Comparison of ENCODE assay signal across 18 cellular contexts in genomic region chr15:68592054-68592453, GRCh38. TPM values are rescaled to one million over a fixed set of nuclear protein-coding genes. Genes with fewer than 3 reads are reported as not detected.
A peak's percentile ranks its signal among the peaks of the same experiment; 100 is the strongest.
DNase-seq lines count a peak whose midpoint lies in the region; ATAC-seq and TF ChIP-seq lines count a peak whose summit lies in the region.
"Had no signal": no experiment of that assay in that cellular context is flagged by ENCODE, and none has a peak within 500 bp of the region (broad histone marks: within the 10 kb centered on the region; RNA-seq: fewer than 3 reads in every experiment).

No MANE protein-coding gene starts in this region.

- no peak overlapping the region for H4K8ac ChIP-seq in neuronal stem cell (ENCODE audit: low read depth, low read length)

- H4K91ac ChIP-seq in neuronal stem cell (ENCODE audit: low read depth, low read length, poor library complexity): peak overlapping the region; percentile 13

- H3K9me3 ChIP-seq in AG04450 (ENCODE audit: control insufficient read depth, insufficient read depth, low read length) (no peaks in the 10 kb centered on the region), fibroblast of lung (ENCODE audit: control insufficient read depth, insufficient read depth, low read depth, low read length) (no peaks in the 10 kb centered on the region), neuronal stem cell (replicated peaks in 1 of 2; ENCODE audit: control insufficient read depth in 2 of 2, insufficient read depth in 1 of 2, low read depth in 1 of 2, low read length in 2 of 2) (no peaks in the 10 kb centered on the region)
- H3K9me3 ChIP-seq: SJCRH30 had no signal

- no peaks in the 10 kb centered on the region for H3K36me3 ChIP-seq in fibroblast of lung (ENCODE audit: control insufficient read depth, insufficient read depth, low read length)
- no peaks in the 10 kb centered on the region for H3K36me3 ChIP-seq in neuronal stem cell (replicated peaks in 1 of 2; ENCODE audit: control insufficient read depth in 2 of 2, insufficient read depth in 2 of 2, low read length in 2 of 2)
- H3K36me3 ChIP-seq: SJCRH30 had no signal

- H3K4ac ChIP-seq in neuronal stem cell (ENCODE audit: low read length): no peak overlapping the region

- ATAC-seq in GM19395 (IDR thresholded peaks at IDR 0.05; ENCODE audit: unreplicated experiment): no peak
- no peak for ATAC-seq in HG03432 (IDR thresholded peaks at IDR 0.05; ENCODE audit: unreplicated experiment)
- ATAC-seq: GM12878, GM23338 had no signal

- H3K27ac ChIP-seq in AG04450 (ENCODE audit: low read depth, low read length) (peak overlapping the region; percentile 47), angular gyrus (ENCODE audit: low read depth, low read length) (peak overlapping the region; percentile 83), fibroblast of lung (ENCODE audit: insufficient read depth, low read length) (no peak overlapping the region), neuronal stem cell (replicated peaks; ENCODE audit: low read length) (no peak overlapping the region)
- H3K27ac ChIP-seq: RWPE1, SJCRH30 had no signal

- peaks cover 3 to 4% (median 4%) of the 10 kb centered on the region in 3 donors for H3K27me3 Mint-ChIP-seq in immature natural killer cell (ENCODE audit: low read depth in 3 of 3)

- no peaks in the 10 kb centered on the region for H3K4me1 Mint-ChIP-seq in immature natural killer cell

- H2BK120ac ChIP-seq in neuronal stem cell (ENCODE audit: low read depth, low read length): no peak overlapping the region

- H3K36me3 Mint-ChIP-seq in immature natural killer cell: no peaks in the 10 kb centered on the region

- DNase-seq in AG04450 (ENCODE audit: low read depth, low spot score): no peak
- peak; percentile 59 to 74 for DNase-seq in fibroblast of lung (ENCODE audit: low read depth in 2 of 2)
- no peak for DNase-seq in neuronal stem cell (ENCODE audit: low spot score)
- no peak for DNase-seq in immature natural killer cell
- DNase-seq in NCI-H1105 treated with DMSO at 0.1 percent for 48 hours (lab: John Stamatoyannopoulos, UW): no peak
- DNase-seq: C1 segment of cervical spinal cord, DND-41, GDM1, NCI-H1105, NCI-H1694 treated with DMSO at 0.1 percent for 48 hours, NCI-H226, SJCRH30 had no signal

- no peak overlapping the region for H3K14ac ChIP-seq in neuronal stem cell (ENCODE audit: low read length)

- H3K4me3 ChIP-seq in AG04450 (ENCODE audit: low read depth, low read length) (no peak overlapping the region), fibroblast of lung (replicated peaks in 1 of 4; ENCODE audit: control extremely low read depth in 1 of 4, insufficient read depth in 1 of 4, low read depth in 3 of 4, low read length in 4 of 4) (no peak overlapping the region), neuronal stem cell (ENCODE audit: low read length in 2 of 2) (no peak overlapping the region)
- H3K4me3 ChIP-seq: GM12878, GM23338, SJCRH30 had no signal

- no peak overlapping the region for H3K4me3 Mint-ChIP-seq in immature natural killer cell
- H3K4me3 Mint-ChIP-seq: GM23338 had no signal

- no peak overlapping the region for H3K9ac ChIP-seq in fibroblast of lung (ENCODE audit: insufficient read depth, low read length)
- no peak overlapping the region for H3K9ac ChIP-seq in neuronal stem cell (ENCODE audit: low read depth, low read length, poor library complexity)

- H3K18ac ChIP-seq in neuronal stem cell (ENCODE audit: low read length): peak overlapping the region; percentile 31

- POLR2A ChIA-PET in AG04450 (lab: Yijun Ruan, JAX): no interaction called here

- no CpG with 5 or more reads among the region's 4 CpGs for WGBS in neuronal stem cell (ENCODE audit: extremely low coverage in 2 of 2, insufficient read length in 2 of 2, insufficient replicate concordance in 1 of 2), 2 donors

- no peak overlapping the region for H3K27ac Mint-ChIP-seq in immature natural killer cell
- H3K27ac Mint-ChIP-seq: GM23338 had no signal

- H3K79me2 ChIP-seq in fibroblast of lung (ENCODE audit: control insufficient read depth, insufficient read depth, low read length): peaks cover 94% of the 10 kb centered on the region

- CTCF ChIA-PET in AG04450 (lab: Charles Lee): interaction anchor here (1.9 kb wide), 1 partner anchor 82 kb away, joined by 10 read pairs; no protein-coding TSS in a partner anchor

- TF ChIP-seq CTCF in AG04450 (IDR thresholded peaks at IDR 0.05; ENCODE audit: low read depth, low read length) (no peak), fibroblast of lung (conservative IDR thresholded peaks at IDR 0.05 in 1 of 2, IDR thresholded peaks at IDR 0.05 in 1 of 2; ENCODE audit: low read depth in 1 of 2, low read length in 2 of 2) (no peak)

- H4K20me1 ChIP-seq in fibroblast of lung (ENCODE audit: control insufficient read depth, extremely low read depth, insufficient read depth, low read length): no peaks in the 10 kb centered on the region

- H3K4me1 ChIP-seq in fibroblast of lung (ENCODE audit: control insufficient read depth, extremely low read depth, insufficient read depth, low read length) (peaks cover 28% of the 10 kb centered on the region), neuronal stem cell (ENCODE audit: control insufficient read depth in 2 of 2, insufficient read depth in 1 of 2, low read depth in 1 of 2, low read length in 2 of 2) (peaks cover 20 to 28% of the 10 kb centered on the region in 2 donors)
- H3K4me1 ChIP-seq: SJCRH30 had no signal

- H3K27me3 ChIP-seq in AG04450 (ENCODE audit: control insufficient read depth, insufficient read depth, low read length) (no peaks in the 10 kb centered on the region), fibroblast of lung (ENCODE audit: control insufficient read depth, insufficient read depth, low read length) (no peaks in the 10 kb centered on the region), neuronal stem cell (ENCODE audit: control insufficient read depth in 3 of 3, insufficient read depth in 3 of 3, low read depth in 1 of 3, low read length in 3 of 3) (no peaks in the 10 kb centered on the region)

- no peak overlapping the region for H2BK5ac ChIP-seq in neuronal stem cell (ENCODE audit: low read length)

- H2AK5ac ChIP-seq in neuronal stem cell (ENCODE audit: low read depth, low read length): no peak overlapping the region

- no peak overlapping the region for H3K23ac ChIP-seq in neuronal stem cell (ENCODE audit: low read depth, low read length, poor library complexity)

- H2AFZ ChIP-seq in fibroblast of lung (ENCODE audit: low read length) (no peak overlapping the region), neuronal stem cell (ENCODE audit: low read length) (no peak overlapping the region)
- H2AFZ ChIP-seq: GM23338 had no signal

- H3K9me3 Mint-ChIP-seq in immature natural killer cell: no peaks in the 10 kb centered on the region
- H3K9me3 Mint-ChIP-seq: GM23338 had no signal

- H3K4me2 ChIP-seq in fibroblast of lung (ENCODE audit: extremely low read depth, insufficient read depth, low read length) (no peak overlapping the region), neuronal stem cell (ENCODE audit: insufficient read depth, low read length, poor library complexity, severe bottlenecking) (no peak overlapping the region)
- H3K4me2 ChIP-seq: GM23338 had no signal

- H3K79me1 ChIP-seq in neuronal stem cell (ENCODE audit: low read depth, low read length): peaks cover 2% of the 10 kb centered on the region

- no peak overlapping the region for H2BK12ac ChIP-seq in neuronal stem cell (ENCODE audit: low read length)

- no peak overlapping the region for H2BK15ac ChIP-seq in neuronal stem cell (ENCODE audit: low read length)

RNA-seq across cellular contexts. Expression of gene CORO2B, which starts 13.3 kb away (rescaled TPM):
- polyA plus RNA-seq in AG04450 (2011; rRNA removed) (16.1 and 22.0 TPM in 2 replicates), fibroblast of lung (17.5 and 70.2 TPM in 2 replicates), immature natural killer cell (not detected)
- 19.9 and 25.4 TPM in 2 replicates for polyA minus RNA-seq in AG04450 (2011; rRNA and poly(A)+ RNA removed)
- 15.7 and 25.3 TPM in 2 replicates for total RNA-seq in fibroblast of lung
- polyA plus RNA-seq in fibroblast of lung (2012): 22.1 and 70.4 TPM in 2 replicates
- polyA minus RNA-seq in fibroblast of lung (ENCODE audit: low replicate concordance): 58.7 and 208 TPM in 2 replicates
- polyA plus RNA-seq in neuronal stem cell (2013, experiment 1 of 2): 6.9 TPM
- polyA plus RNA-seq in neuronal stem cell (2013, experiment 2 of 2): 6.8 TPM
- total RNA-seq: SJCRH30 had no signal

Comparison
In these comparisons a context has a peak if more than half of its experiments do, and no peak if none do; other contexts are left out.
1. DNase-seq: peak in fibroblast of lung (2 of 2); none in AG04450 (single experiment), neuronal stem cell (single experiment), immature natural killer cell (0 of 3) and NCI-H1105 treated with DMSO at 0.1 percent for 48 hours (single experiment).
2. H3K27ac ChIP-seq: peak in AG04450 (single experiment) and angular gyrus (single experiment); none in fibroblast of lung (single experiment) and neuronal stem cell (single experiment).
3. RNA of gene CORO2B, which starts 13.3 kb away (polyA plus RNA-seq): 17.5 to 70.4 TPM in fibroblast of lung and 16.1 to 22.0 TPM in AG04450; not detected in immature natural killer cell; every median in the first group is over 10 times any median in the second.